10 cellular contexts compared by ENCODE assay signal in the genomic region with DNA sequence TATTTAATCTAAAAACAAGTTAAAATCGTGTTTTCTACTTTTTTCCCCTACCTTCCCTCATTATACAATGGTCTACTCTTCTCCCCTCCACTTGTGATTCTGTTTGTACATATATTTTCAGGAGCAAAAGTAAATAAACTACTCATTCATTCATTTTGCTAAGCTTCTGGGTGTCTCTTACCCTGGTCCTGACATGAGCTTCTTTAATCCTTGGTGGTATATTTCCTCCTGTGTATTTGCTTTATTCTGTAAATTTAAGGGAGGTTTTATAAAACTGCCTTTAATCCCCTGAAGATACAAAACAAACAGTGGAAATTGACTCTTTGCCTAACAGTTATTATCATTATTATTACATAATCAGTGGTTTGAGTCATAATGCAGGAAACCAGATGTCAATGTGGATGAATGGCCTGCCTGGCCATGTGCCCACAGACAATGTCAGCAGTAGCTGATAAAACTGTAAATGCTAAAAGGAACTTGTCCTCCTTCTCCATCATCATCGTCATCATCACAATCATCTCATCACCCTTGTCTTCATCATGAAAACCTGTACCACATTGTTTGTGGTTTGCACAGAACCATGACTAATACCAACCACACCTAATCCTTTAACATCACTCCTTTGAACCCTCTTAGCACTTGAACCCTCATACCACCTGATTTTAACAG.
DNase-seq lines count a peak whose midpoint lies in the region; ATAC-seq and TF ChIP-seq lines count a peak whose summit lies in the region.
"Had no signal": no experiment of that assay in that cellular context is flagged by ENCODE, and none has a peak within 500 bp of the region (broad histone marks: within the 10 kb centered on the region; RNA-seq: fewer than 3 reads in every experiment).

No MANE protein-coding gene starts in this region.

- ATAC-seq in HG02840 (IDR thresholded peaks at IDR 0.05; ENCODE audit: low FRiP score, unreplicated experiment) (no peak), GM18520 (IDR thresholded peaks at IDR 0.05; ENCODE audit: unreplicated experiment) (no peak)
- ATAC-seq: gastrocnemius medialis had no signal

- no peak overlapping the region for H3K4me3 ChIP-seq in choroid plexus epithelial cell (ENCODE audit: low read depth, low read length)
- H3K4me3 ChIP-seq: gastrocnemius medialis, spleen had no signal

- intact Hi-C loops in posterior vena cava (cut with DNase I) = no loop called here

- TF ChIP-seq CTCF in choroid plexus epithelial cell (conservative IDR thresholded peaks at IDR 0.05; ENCODE audit: low read depth, low read length) = no peak

- DNase-seq in GM04504 (ENCODE audit: low read depth) (peak; percentile 48), NCI-H226 (peak; percentile 94), choroid plexus epithelial cell (ENCODE audit: low read depth) (peak; percentile 91), posterior vena cava (ENCODE audit: low spot score) (peak; percentile 92), NAMALWA (ENCODE audit: low spot score) (no peak), retina (no peak)
- DNase-seq: spleen had no signal

Comparison
In these comparisons a context has a peak if more than half of its experiments do, and no peak if none do; other contexts are left out.
1. DNase-seq: peak in GM04504 (single experiment), NCI-H226 (single experiment), choroid plexus epithelial cell (single experiment) and posterior vena cava (single experiment); none in NAMALWA (single experiment) and retina (single experiment).